In the genomic region with DNA sequence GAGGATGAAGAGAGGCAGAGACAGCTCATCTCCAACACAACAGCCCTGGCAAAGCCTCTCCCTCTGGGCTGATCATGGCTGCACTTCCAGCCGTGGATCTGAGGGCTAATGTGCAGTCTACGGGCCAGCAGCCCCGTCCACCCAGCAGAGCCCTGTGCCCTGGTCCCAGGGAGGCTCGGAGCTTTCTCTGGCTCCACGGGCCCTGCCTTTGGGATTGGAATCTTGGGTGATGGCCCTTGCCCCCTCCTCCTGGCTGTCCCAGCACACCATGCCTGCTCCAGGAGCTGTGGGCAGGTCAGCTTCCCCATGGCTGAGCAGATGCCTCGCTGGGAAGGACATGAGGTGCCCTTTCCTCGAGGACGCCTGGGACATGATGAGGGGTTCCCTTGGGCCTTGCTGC, we compare ENCODE assay signal across 30 cellular contexts.
"Had no signal": no experiment of that assay in that cellular context is flagged by ENCODE, and none has a peak within 500 bp of the region (broad histone marks: within the 10 kb centered on the region; RNA-seq: fewer than 3 reads in every experiment).

No MANE protein-coding gene starts in this region.

- ATAC-seq: activated naive CD8-positive, alpha-beta T cell treated with anti-CD3 and anti-CD28 coated beads, Interleukin-2, amount 50 U/mL, for 24 hours; PC-3; Right ventricle myocardium inferior had no signal

- H3K36me3 Mint-ChIP-seq: activated naive CD8-positive, alpha-beta T cell; brain had no signal

- H3K27ac Mint-ChIP-seq: activated CD4-positive, alpha-beta memory T cell treated with anti-CD3 and anti-CD28 coated beads, Interleukin-2, amount 10 ng/mL, durations not matched to agents 7 days and 5 days; activated naive CD4-positive, alpha-beta T cell treated with anti-CD3 and anti-CD28 coated beads, Interleukin-2, amount 10 ng/mL, durations not matched to agents 7 days and 5 days; activated naive CD8-positive, alpha-beta T cell; activated naive CD8-positive, alpha-beta T cell treated with anti-CD3 and anti-CD28 coated beads, Interleukin-2, amount 50 U/mL, for 24 hours; activated T-cell treated with anti-CD3 and anti-CD28 coated beads, Interleukin-2, amount 50 U/mL, for 24 hours; activated T-helper 2 cell treated with anti-CD3 and anti-CD28 coated beads, Interferon-gamma antibody, Interleukin-2, Interleukin-4, amounts not matched to agents 10 μg/mL and 5 μg/mL and 100 μg/mL, durations not matched to agents 14 hours and 24 hours and 36 hours; brain had no signal

- H3K36me3 ChIP-seq: MG63, WERI-Rb-1 had no signal

- H3K4me3 Mint-ChIP-seq: activated CD4-positive, alpha-beta memory T cell treated with anti-CD3 and anti-CD28 coated beads, Interleukin-2, amount 10 ng/mL, durations not matched to agents 7 days and 5 days; activated naive CD4-positive, alpha-beta T cell treated with anti-CD3 and anti-CD28 coated beads, Interleukin-2, amount 10 ng/mL, durations not matched to agents 7 days and 5 days; activated naive CD8-positive, alpha-beta T cell; activated naive CD8-positive, alpha-beta T cell treated with anti-CD3 and anti-CD28 coated beads, Interleukin-2, amount 50 U/mL, for 24 hours; activated T-cell treated with anti-CD3 and anti-CD28 coated beads, Interleukin-2, amount 50 U/mL, for 24 hours; brain had no signal

- H3K27ac ChIP-seq: RWPE1, WERI-Rb-1 had no signal

- H3K4me3 ChIP-seq: MG63 had no signal

- H3K27me3 ChIP-seq: MG63 had no signal

- H3K27me3 Mint-ChIP-seq: activated naive CD8-positive, alpha-beta T cell; activated naive CD8-positive, alpha-beta T cell treated with anti-CD3 and anti-CD28 coated beads, Interleukin-2, amount 50 U/mL, for 24 hours; activated T-cell treated with anti-CD3 and anti-CD28 coated beads, Interleukin-2, amount 50 U/mL, for 24 hours; brain had no signal

- H3K9me3 ChIP-seq: MG63 had no signal

- H3K9me3 Mint-ChIP-seq: activated CD4-positive, alpha-beta memory T cell treated with anti-CD3 and anti-CD28 coated beads, Interleukin-2, amount 10 ng/mL, durations not matched to agents 7 days and 5 days; activated T-cell treated with anti-CD3 and anti-CD28 coated beads, Interleukin-2, amount 50 U/mL, for 24 hours; activated T-helper 2 cell treated with anti-CD3 and anti-CD28 coated beads, Interferon-gamma antibody, Interleukin-2, Interleukin-4, amounts not matched to agents 10 μg/mL and 5 μg/mL and 100 μg/mL, durations not matched to agents 14 hours and 24 hours and 36 hours had no signal

- DNase-seq: activated CD4-positive, alpha-beta memory T cell treated with anti-CD3 and anti-CD28 coated beads, Interleukin-2, amount 10 ng/mL, durations not matched to agents 7 days and 5 days; activated CD4-positive, alpha-beta T cell treated with anti-CD3 and anti-CD28 coated beads for 1 hour; activated CD4-positive, alpha-beta T cell treated with anti-CD3 and anti-CD28 coated beads for 48 hours; activated CD4-positive, CD25-positive, alpha-beta regulatory T cell; activated naive CD4-positive, alpha-beta T cell treated with anti-CD3 and anti-CD28 coated beads, Interleukin-2, amount 10 ng/mL, durations not matched to agents 7 days and 5 days; activated naive CD8-positive, alpha-beta T cell treated with anti-CD3 and anti-CD28 coated beads, Interleukin-2, amount 50 U/mL, for 24 hours; activated T-cell treated with anti-CD3 and anti-CD28 coated beads, Interleukin-2, amount 50 U/mL, for 24 hours; anterior cingulate cortex; caudate nucleus; cerebellar nuclear complex; Kasumi-1; KG1; MG63; NCI-H1048; NCI-H1105 treated with DMSO at 0.1 percent for 48 hours; NCI-H1436; NCI-H1694; NCI-H1930; NCI-H345; NCI-H524 treated with DMSO at 0.1 percent for 48 hours; NCI-H748 treated with DMSO at 0.1 percent for 48 hours; NK-92 treated with Interleukin-12 subunit alpha and Interleukin-12 subunit beta, amount 100 ng/mL, for 24 hours; PC-3; T1000; WERI-Rb-1 had no signal
